32 cellular contexts compared by ENCODE assay signal in genomic region chr10:18567343-18567856, GRCh38.
"Had no signal": no experiment of that assay in that cellular context is flagged by ENCODE, and none has a peak within 500 bp of the region (broad histone marks: within the 10 kb centered on the region; RNA-seq: fewer than 3 reads in every experiment).

No MANE protein-coding gene starts in this region.

- H3K27me3 Mint-ChIP-seq: naive B cell; progenitor cell of endocrine pancreas; stimulated activated memory B cell treated with anti-CD40 and anti-IgM and Interleukin-4, amounts not matched to agents 10 μg/mL and 1 μg/mL and 100 μg/mL, for 72 hours; stimulated activated naive CD8-positive, alpha-beta T cell treated with anti-CD3 and anti-CD28 coated beads, Interleukin-15, amount 100 ng/mL, for 72 hours; type B pancreatic cell had no signal

- H3K9ac ChIP-seq: neural progenitor cell had no signal

- H3K4me3 Mint-ChIP-seq: immature natural killer cell; mesothelial cell of epicardium; naive B cell; natural killer cell; nephron progenitor cell; neural progenitor cell; stimulated activated memory B cell treated with anti-CD40 and anti-IgM and Interleukin-4, amounts not matched to agents 10 μg/mL and 1 μg/mL and 100 μg/mL, for 72 hours; stimulated activated naive CD8-positive, alpha-beta T cell treated with anti-CD3 and anti-CD28 coated beads, Interleukin-15, amount 100 ng/mL, for 72 hours; type B pancreatic cell had no signal

- ATAC-seq: left colon; left lung; lower lobe of right lung; natural killer cell; right cardiac atrium; stimulated activated memory B cell treated with anti-CD40 and anti-IgM and Interleukin-4, amounts not matched to agents 10 μg/mL and 1 μg/mL and 100 μg/mL, for 72 hours; stimulated activated naive CD8-positive, alpha-beta T cell treated with anti-CD3 and anti-CD28 coated beads, Interleukin-15, amount 100 ng/mL, for 72 hours had no signal

- H3K36me3 Mint-ChIP-seq: immature natural killer cell; mesothelial cell of epicardium; naive B cell; natural killer cell; neural progenitor cell; stimulated activated memory B cell treated with anti-CD40 and anti-IgM and Interleukin-4, amounts not matched to agents 10 μg/mL and 1 μg/mL and 100 μg/mL, for 72 hours; type B pancreatic cell had no signal

- FAIRE-seq: islet of Langerhans, kidney had no signal

- H3K36me3 ChIP-seq: lower lobe of right lung, neutrophil, ovary, sigmoid colon, uterus had no signal

- H3K27me3 ChIP-seq: left lung, neural progenitor cell, neutrophil, ovary, sigmoid colon, tibial nerve, uterus had no signal

- DNase-seq: hypothalamus; immature natural killer cell; kidney; left colon; left lung; lower lobe of right lung; mammary epithelial cell; mesenchymal stem cell; naive B cell; natural killer cell; nephron progenitor cell; ovary; retina; right cardiac atrium; sigmoid colon; stimulated activated CD4-positive, alpha-beta T cell treated with anti-CD3 and anti-CD28 coated beads, Interleukin-1b, Interleukin-23, amount 100 ng/mL, for 48 hours; stimulated activated CD4-positive, alpha-beta T cell treated with anti-CD3 and anti-CD28 coated beads, Interleukin-2, amount 100 ng/mL, for 48 hours; stimulated activated CD4-positive, alpha-beta T cell treated with anti-CD3 and anti-CD28 coated beads, Interleukin-4, amount 100 ng/mL, for 4 hours; stimulated activated CD8-positive, alpha-beta memory T cell treated with anti-CD3 and anti-CD28 coated beads, Interleukin-4, amount 100 ng/mL, for 48 hours; stimulated activated naive CD4-positive, alpha-beta T cell treated with Interleukin-2 at 50 U/mL for 16 hours; stimulated activated naive CD8-positive, alpha-beta T cell treated with anti-CD3 and anti-CD28 coated beads, Interleukin-15, amount 100 ng/mL, for 72 hours; substantia nigra; uterus had no signal

- H3K9me3 ChIP-seq: ovary, uterus had no signal

- H3K4me1 Mint-ChIP-seq: immature natural killer cell; mesothelial cell of epicardium; naive B cell; natural killer cell; nephron progenitor cell; neural progenitor cell; stimulated activated memory B cell treated with anti-CD40 and anti-IgM and Interleukin-4, amounts not matched to agents 10 μg/mL and 1 μg/mL and 100 μg/mL, for 72 hours; stimulated activated naive CD8-positive, alpha-beta T cell treated with anti-CD3 and anti-CD28 coated beads, Interleukin-15, amount 100 ng/mL, for 72 hours had no signal

- H3K4me2 ChIP-seq: neural progenitor cell, smooth muscle cell had no signal

- H3K27ac ChIP-seq: left lung, lower lobe of right lung, neural progenitor cell, neutrophil, ovary, sigmoid colon, tibial nerve, uterus had no signal

- H3K4me3 ChIP-seq: left lung, lower lobe of right lung, neural progenitor cell, ovary, sigmoid colon, smooth muscle cell, tibial nerve, uterus had no signal

- H3K27ac Mint-ChIP-seq: immature natural killer cell; mesothelial cell of epicardium; naive B cell; natural killer cell; nephron progenitor cell; neural progenitor cell; progenitor cell of endocrine pancreas; stimulated activated memory B cell treated with anti-CD40 and anti-IgM and Interleukin-4, amounts not matched to agents 10 μg/mL and 1 μg/mL and 100 μg/mL, for 72 hours; stimulated activated naive CD8-positive, alpha-beta T cell treated with anti-CD3 and anti-CD28 coated beads, Interleukin-15, amount 100 ng/mL, for 72 hours; type B pancreatic cell had no signal

- H3K9me3 Mint-ChIP-seq: immature natural killer cell; mesothelial cell of epicardium; naive B cell; natural killer cell; nephron progenitor cell; neural progenitor cell; stimulated activated memory B cell treated with anti-CD40 and anti-IgM and Interleukin-4, amounts not matched to agents 10 μg/mL and 1 μg/mL and 100 μg/mL, for 72 hours; stimulated activated naive CD8-positive, alpha-beta T cell treated with anti-CD3 and anti-CD28 coated beads, Interleukin-15, amount 100 ng/mL, for 72 hours; type B pancreatic cell had no signal

- H3K4me1 ChIP-seq: left lung, lower lobe of right lung, neural progenitor cell, sigmoid colon, tibial nerve, uterus had no signal

- H2AFZ ChIP-seq: neural progenitor cell had no signal
